Comparison of ENCODE assay signal across 8 cellular contexts in the genomic region with DNA sequence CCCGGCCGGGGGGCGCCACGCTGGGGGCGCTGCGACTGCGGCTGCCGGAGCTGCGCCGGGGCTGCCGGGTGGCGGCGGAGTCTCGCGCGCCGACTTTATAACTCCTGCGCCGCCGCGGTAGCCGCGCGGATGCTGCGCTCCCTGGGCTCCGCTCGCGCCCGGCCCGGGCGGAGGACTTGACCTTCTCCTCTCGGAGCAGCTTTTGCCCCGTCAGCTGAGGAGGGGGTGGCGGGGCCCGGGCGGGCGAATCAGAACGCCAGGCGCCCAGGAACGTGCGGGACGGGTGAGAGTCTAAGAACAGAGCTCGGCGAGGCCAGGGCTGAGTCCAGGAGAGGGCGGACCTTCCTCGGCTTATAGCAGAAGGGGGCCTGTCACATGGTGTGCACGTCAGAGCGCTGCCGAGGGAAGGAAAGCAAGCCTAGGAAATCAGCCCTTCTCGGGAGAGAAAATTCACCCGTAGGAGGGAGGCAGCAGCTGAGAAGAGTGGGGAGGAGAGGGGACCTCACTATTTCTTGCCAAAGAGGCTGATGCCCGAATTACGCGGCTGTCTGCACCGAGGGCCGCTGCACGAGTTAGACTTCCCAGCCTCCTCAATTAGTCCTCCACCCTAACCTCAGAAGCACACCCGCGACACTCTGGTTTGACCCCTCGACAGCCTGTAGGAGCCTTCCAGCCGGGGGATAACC. TPM values are rescaled to one million over a fixed set of nuclear protein-coding genes. Genes with fewer than 3 reads are reported as not detected.
DNase-seq lines count a peak whose midpoint lies in the region; ATAC-seq, FAIRE-seq and TF ChIP-seq lines count a peak whose summit lies in the region.

A gene (minus strand): TSS at position 327 of the 686 bp plus-strand sequence. CDS start 415 bp downstream, outside the sequence.

- peak within 1 kb of the TSS in 1 of 2 experiments; percentile 84; a peak in 2 of 4 replicates for H3K9ac ChIP-seq in K562 (ENCODE audit: insufficient read depth in 1 of 2, low read depth in 2 of 2, low read length in 2 of 2)

- peak; percentile 78 for FAIRE-seq in K562 (lab: Jason Lieb, UNC)

- no peak for TF ChIP-seq EP300 in K562 (IDR thresholded peaks at IDR 0.05; ENCODE audit: low read length)

- H3K27ac ChIP-seq in A673 (ENCODE audit: low read depth, low read length, poor library complexity, severe bottlenecking), result no peak within 1 kb of the TSS
- no peak within 1 kb of the TSS for H3K27ac ChIP-seq in K562 (ENCODE audit: extremely low read depth, low read depth, low read length)

- 0 out of 4 replicates have a peak, but pooled peaks of 1 of the 2 experiments have one; percentile 4 for TF ChIP-seq RAD21 in K562 (CRISPR knock-in tag; conservative IDR thresholded peaks at IDR 0.05 in 1 of 2, IDR thresholded peaks at IDR 0.05 in 1 of 2)

- H2AFZ ChIP-seq in K562 (ENCODE audit: low read depth, low read length), result peak within 1 kb of the TSS; percentile 92

- TF ChIP-seq POLR2A in K562 (conservative IDR thresholded peaks at IDR 0.05), result no peak

- peak within 1 kb of the TSS; percentile 57 for H3K4me3 ChIP-seq in A673 (ENCODE audit: low read depth, low read length, poor library complexity, severe bottlenecking)
- H3K4me3 ChIP-seq in GM12875 (ENCODE audit: low read depth, low read length), result peak within 1 kb of the TSS; percentile 49
- peak within 1 kb of the TSS; percentile 42 for H3K4me3 ChIP-seq in K562
- H3K4me3 ChIP-seq in iPS-11a (ENCODE audit: low read depth, low read length), result peak within 1 kb of the TSS; percentile 25

- TF ChIP-seq CTCF in A673 (conservative IDR thresholded peaks at IDR 0.05; ENCODE audit: low read depth, low read length) (no peak), GM12875 (IDR thresholded peaks at IDR 0.05; ENCODE audit: borderline replicate concordance, insufficient read depth, low read depth, low read length) (no peak), K562 (IDR thresholded peaks at IDR 0.05 in 2 of 3, conservative IDR thresholded peaks at IDR 0.05 in 1 of 3; ENCODE audit: insufficient read depth in 2 of 3, low read depth in 1 of 3, low read length in 3 of 3) (0 out of 6 replicates have a peak, but pooled peaks of 1 of the 3 experiments have one; percentile 11)

- POLR2A ChIA-PET in A673 (lab: Charles Lee; ENCODE audit: low non-redundant PET) (no interaction called here), K562 (lab: Yijun Ruan, JAX) (interaction anchor here (0.6 to 1.5 kb wide), 3 partner anchors 38 to 1638 kb away, joined by 4 to 5 read pairs (median 4); a partner anchor contains a TSS)

- WGBS in K562 (ENCODE audit: insufficient coverage, low coverage, missing lambda C conversion rate), result under 1% methylated on average over 46 of the region's 61 CpGs

- peaks cover 5% of the 10 kb centered on the region; the same call in 1 of the 2 replicates for H4K20me1 ChIP-seq in K562 (replicated peaks; ENCODE audit: control insufficient read depth, insufficient read depth, low read length)

- CTCF ChIA-PET in A673 (lab: Charles Lee), result interaction anchor here (1.4 kb wide), 1 partner anchor 232 kb away, joined by 3 read pairs; no protein-coding TSS in a partner anchor
- CTCF ChIA-PET in K562 (lab: Yijun Ruan, JAX; ENCODE audit: low intra/inter-chr PET ratio), result no interaction called here

- DNase-seq in A673 (ENCODE audit: low spot score) (peak; percentile 83), KBM-7 (peak; percentile 86), RKO (ENCODE audit: low spot score) (peak; percentile 96), K562 (ENCODE audit: extremely low read depth in 1 of 4, low spot score in 3 of 4) (peak; percentile 40 to 78 (median 54)), sciatic nerve (ENCODE audit: low spot score) (peak; percentile 96)

- no peaks in the 10 kb centered on the region for H3K9me1 ChIP-seq in K562 (ENCODE audit: control insufficient read depth, insufficient read depth, low read length)

- intact Hi-C loops in A673 (cut with micrococcal nuclease; ENCODE audit: unreplicated experiment) (no loop called here), K562 (cut with micrococcal nuclease) (no loop called here), sciatic nerve (cut with DNase I) (loop anchor here (5.0 to 10.0 kb wide), 2 partner anchors 146 to 214 kb away; no protein-coding TSS in a partner anchor)

- peak within 1 kb of the TSS; percentile 78 for H3K4me2 ChIP-seq in K562 (ENCODE audit: insufficient read depth, low read length)

- H3K9me3 ChIP-seq in A673 (ENCODE audit: low read depth, low read length, poor library complexity, severe bottlenecking) (no peaks in the 10 kb centered on the region), K562 (replicated peaks; ENCODE audit: control insufficient read depth, insufficient read depth, low read depth, low read length) (no peaks in the 10 kb centered on the region; the same call in 1 of the 2 replicates)

- no TSS peak for BruUV-seq in A673 (replicated peaks; lab: Mats Ljungman, UMichigan)
- no TSS peak for BruUV-seq in K562 (replicated peaks; lab: Mats Ljungman, UMichigan)

- H3K79me2 ChIP-seq in K562 (ENCODE audit: control insufficient read depth, insufficient read depth, low read length), result no peaks in the 10 kb centered on the region

- H3K27me3 ChIP-seq in A673 (replicated peaks; ENCODE audit: insufficient read depth, low read depth, low read length, poor library complexity), result peaks cover 81% of the 10 kb centered on the region
- H3K27me3 ChIP-seq in K562 (ENCODE audit: control insufficient read depth in 2 of 2, insufficient read depth in 2 of 2, low read length in 2 of 2), result peaks cover 57 to 67% of the 10 kb centered on the region in 2 experiments

- in situ Hi-C loops in KBM-7 (cut with MboI; ENCODE audit: low pct_unique_long_range_greater_than_20kb, low sequenced_read_pairs) (no loop called here), K562 (cut with MboI) (no loop called here)

- H3K36me3 ChIP-seq in A673 (ENCODE audit: insufficient read depth, low read length, poor library complexity, severe bottlenecking) (no peaks in the 10 kb centered on the region), K562 (ENCODE audit: control insufficient read depth, insufficient read depth, low read length) (no peaks in the 10 kb centered on the region)

- H3K4me1 ChIP-seq in A673 (ENCODE audit: insufficient read depth, low read length, poor library complexity, severe bottlenecking), result peaks cover 15% of the 10 kb centered on the region
- H3K4me1 ChIP-seq in K562 (replicated peaks in 1 of 2; ENCODE audit: control insufficient read depth in 2 of 2, insufficient read depth in 2 of 2, low read length in 2 of 2), result peaks cover 5 to 41% of the 10 kb centered on the region in 2 experiments; a peak in 3 of 5 replicates

- ATAC-seq in K562, result peak; percentile 88
- ATAC-seq in sciatic nerve, result peak; percentile 97
- ATAC-seq in HG03457 (IDR thresholded peaks at IDR 0.05; ENCODE audit: unreplicated experiment), result no peak

TF ChIP-seq in K562, 482 proteins besides CTCF, POLR2A, EP300 and RAD21 (continues in another document):
- TF ChIP-seq SETDB1 (IDR thresholded peaks at IDR 0.05; ENCODE audit: low read length) (no peak), HMGN3 (IDR thresholded peaks at IDR 0.05; ENCODE audit: borderline replicate concordance, extremely low read depth, insufficient read length, low read depth, low read length) (no peak), ATF1 (CRISPR knock-in tag; IDR thresholded peaks at IDR 0.05) (no peak), ATF1 (tag; IDR thresholded peaks at IDR 0.05) (peak; percentile 84)
- TF ChIP-seq, protein P1, sequence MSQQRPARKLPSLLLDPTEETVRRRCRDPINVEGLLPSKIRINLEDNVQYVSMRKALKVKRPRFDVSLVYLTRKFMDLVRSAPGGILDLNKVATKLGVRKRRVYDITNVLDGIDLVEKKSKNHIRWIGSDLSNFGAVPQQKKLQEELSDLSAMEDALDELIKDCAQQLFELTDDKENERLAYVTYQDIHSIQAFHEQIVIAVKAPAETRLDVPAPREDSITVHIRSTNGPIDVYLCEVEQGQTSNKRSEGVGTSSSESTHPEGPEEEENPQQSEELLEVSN (IDR thresholded peaks at IDR 0.05; ENCODE audit: borderline replicate concordance in 1 of 2, extremely low read depth in 1 of 2, insufficient read depth in 1 of 2, insufficient read length in 1 of 2, low read depth in 1 of 2, low read length in 1 of 2, poor library complexity in 1 of 2, severe bottlenecking in 1 of 2), result peak; percentile 57 to 71

RNA-seq across cellular contexts. Expression of the gene that starts here (rescaled TPM):
- total RNA-seq in A673 (2021) (4.4 and 4.5 TPM in 2 replicates), K562 (2014; rRNA removed) (0.33 TPM in 1 of 2 replicates, not detected in the other), K562 (2014; rRNA removed; fragmentation: Illumina TruSeq; extraction: Trizol) (0.07 TPM in 1 of 2 replicates, not detected in the other), K562 (2015; rRNA removed; fragmentation: Illumina TruSeq; extraction: Trizol) (not detected in 2 replicates), K562 (2021) (0.22 and 0.40 TPM in 2 replicates), sciatic nerve (99.3 TPM)
- not detected in 2 replicates for total RNA-seq in K562 (2011; cell fraction: chromatin; rRNA removed; ENCODE audit: low replicate concordance)
- total RNA-seq in K562 (2011; cell fraction: nucleolus; rRNA removed), result 0.17 and 0.26 TPM in 2 replicates
- 0.23 and 0.81 TPM in 2 replicates for total RNA-seq in K562 (2011; cell fraction: nucleoplasm; rRNA removed)
- polyA plus RNA-seq in K562 (2011; rRNA removed) (0.03 TPM in 2 replicates), K562 (2014; fragmentation: Illumina TruSeq; extraction: Trizol) (0.06 and 0.10 TPM in 2 replicates), K562 (2014; fragmentation: Nextera tagmentation; extraction: Ambion mirVana) (not detected), K562 (2014; rRNA removed) (0.20 TPM in 1 of 2 replicates, not detected in the other)
- polyA plus RNA-seq in K562 (2011; cell fraction: cytosol; rRNA removed), result 0.04 and 0.06 TPM in 2 replicates
- 0.06 and 0.18 TPM in 2 replicates for polyA plus RNA-seq in K562 (2011; cell fraction: nucleus; rRNA removed)
- 0.07 and 0.09 TPM in 2 replicates for polyA plus RNA-seq in K562 (2012)
- polyA minus RNA-seq in K562 (2011; rRNA and poly(A)+ RNA removed), result not detected in 2 replicates
- polyA minus RNA-seq in K562 (2011; cell fraction: cytosol; rRNA and poly(A)+ RNA removed), result not detected in 2 replicates
- polyA minus RNA-seq in K562 (2011; cell fraction: nucleus; rRNA and poly(A)+ RNA removed), result 0.13 TPM in 1 of 2 replicates, not detected in the other

Comparison
In these comparisons a context has a peak if more than half of its experiments do, and no peak if none do; other contexts are left out.
1. RNA of the gene that starts here (total RNA-seq): 99.3 TPM in sciatic nerve (single experiment); 4.4 to 4.5 TPM in A673 and 0.07 to 0.81 TPM in K562; every median in the first group is over 10 times any median in the second.
2. Peak in DNase-seq, ATAC-seq, H3K4me3 ChIP-seq and H3K4me2 ChIP-seq in K562; RNA of the gene not detected or under 1 TPM.
3. Peak in every context shown above with its lines, with median percentiles within 50 percentile points of each other: DNase-seq and H3K4me3 ChIP-seq.